Comparison of ENCODE assay signal across 7 cellular contexts in genomic region chr19:7494416-7495098, GRCh38. TPM values are rescaled to one million over a fixed set of nuclear protein-coding genes. Genes with fewer than 3 reads are reported as not detected.
DNase-seq lines count a peak whose midpoint lies in the region; ATAC-seq and TF ChIP-seq lines count a peak whose summit lies in the region.

No MANE protein-coding gene starts in this region.

- CTCF ChIA-PET in activated naive CD4-positive, alpha-beta T cell treated with anti-CD3 and anti-CD28 coated beads for 36 hours (lab: Charles Lee), result no interaction called here

- H3K36me3 ChIP-seq in WERI-Rb-1 (no peaks in the 10 kb centered on the region), transverse colon (no peaks in the 10 kb centered on the region)

- no peak for TF ChIP-seq EP300 in transverse colon (IDR thresholded peaks at IDR 0.05; ENCODE audit: low read depth)

- H3K27ac ChIP-seq in WERI-Rb-1 (no peak overlapping the region), transverse colon (peak overlapping the region; percentile 46 to 78 (median 68))

- peaks cover 9% of the 10 kb centered on the region for H3K4me1 Mint-ChIP-seq in activated naive CD4-positive, alpha-beta T cell treated with anti-CD3 and anti-CD28 coated beads for 36 hours (ENCODE audit: low read depth)

- TF ChIP-seq CTCF in WERI-Rb-1 (IDR thresholded peaks at IDR 0.05; ENCODE audit: low read depth, low read length) (no peak), fibroblast of villous mesenchyme (IDR thresholded peaks at IDR 0.05; ENCODE audit: insufficient read depth, low read depth, low read length) (peak; percentile 13), transverse colon (IDR thresholded peaks at IDR 0.05) (peak in 1 of 5 experiments; percentile 26)

- intact Hi-C loops in transverse colon (cut with DNase I; ENCODE audit: low total_unique reads), result no loop called here
- intact Hi-C loops in activated naive CD4-positive, alpha-beta T cell treated with anti-CD3 and anti-CD28 coated beads for 36 hours (cut with micrococcal nuclease), result no loop called here

- H3K4me3 Mint-ChIP-seq in activated naive CD4-positive, alpha-beta T cell treated with anti-CD3 and anti-CD28 coated beads for 36 hours, result no peak overlapping the region

- H3K36me3 Mint-ChIP-seq in activated naive CD4-positive, alpha-beta T cell treated with anti-CD3 and anti-CD28 coated beads for 36 hours (ENCODE audit: low read depth), result no peaks in the 10 kb centered on the region

- peaks cover 13% of the 10 kb centered on the region for H3K27me3 Mint-ChIP-seq in activated naive CD4-positive, alpha-beta T cell treated with anti-CD3 and anti-CD28 coated beads for 36 hours (ENCODE audit: low read depth)

- no peaks in the 10 kb centered on the region for H3K9me3 Mint-ChIP-seq in activated naive CD4-positive, alpha-beta T cell treated with anti-CD3 and anti-CD28 coated beads for 36 hours

- in situ Hi-C loops in transverse colon (cut with MboI; ENCODE audit: low pct_ligation_motif_present in 1 of 4, low pct_unique_long_range_greater_than_20kb in 1 of 4, low sequenced_read_pairs in 3 of 4), result no loop called here

- DNase-seq in WERI-Rb-1 (peak; percentile 30), fibroblast of villous mesenchyme (ENCODE audit: low read depth) (peak; percentile 70), myocyte (ENCODE audit: low read depth) (peak; percentile 40), transverse colon (no peak), COLO829 (ENCODE audit: low spot score) (no peak)
- DNase-seq in activated naive CD4-positive, alpha-beta T cell treated with anti-CD3 and anti-CD28 coated beads for 36 hours, result no peak

- no peak for ATAC-seq in HG03175 (IDR thresholded peaks at IDR 0.05; ENCODE audit: unreplicated experiment)

- peaks cover 3% of the 10 kb centered on the region for H3K27me3 ChIP-seq in WERI-Rb-1 (ENCODE audit: insufficient read depth, low read depth, severe bottlenecking)
- H3K27me3 ChIP-seq in transverse colon, result no peaks in the 10 kb centered on the region

- H3K4me3 ChIP-seq in WERI-Rb-1 (ENCODE audit: low read depth, low read length), result no peak overlapping the region
- H3K4me3 ChIP-seq in fibroblast of villous mesenchyme (ENCODE audit: low read depth, low read length), result no peak overlapping the region
- H3K4me3 ChIP-seq in transverse colon, result no peak overlapping the region

- no peaks in the 10 kb centered on the region for H3K9me3 ChIP-seq in WERI-Rb-1 (ENCODE audit: severe bottlenecking)
- H3K9me3 ChIP-seq in transverse colon, result no peaks in the 10 kb centered on the region

- H3K27ac Mint-ChIP-seq in activated naive CD4-positive, alpha-beta T cell treated with anti-CD3 and anti-CD28 coated beads for 36 hours, result no peak overlapping the region

- 46 to 73% methylated on average over 2 to 13 of the region's 13 CpGs for WGBS in transverse colon (ENCODE audit: low coverage in 1 of 2), 2 donors

- no peak for TF ChIP-seq POLR2A in transverse colon (IDR thresholded peaks at IDR 0.05)

- H3K4me1 ChIP-seq in transverse colon, result peaks cover 0 to 11% (median 0%) of the 10 kb centered on the region in 4 donors

RNA-seq across cellular contexts. Expression of gene PEX11G, which starts 5.7 kb away (rescaled TPM):
- total RNA-seq in fibroblast of villous mesenchyme (2.3 and 2.6 TPM in 2 replicates), myocyte (2.4 and 5.0 TPM in 2 replicates), transverse colon (10 to 100 TPM in 1 of 4 donors, 1 to 10 TPM in 3; 2.2 to 14.5 (median 8.9) TPM)
- polyA plus RNA-seq in myocyte (2012), result 5.4 TPM
- 1 to 10 TPM in 1 of 2 experiments, under 1 TPM in 1; 0.86 to 1.1 TPM for total RNA-seq in activated naive CD4-positive, alpha-beta T cell treated with anti-CD3 and anti-CD28 coated beads for 36 hours

RNA-seq across cellular contexts. Expression of gene ZNF358, which starts 21.3 kb away (rescaled TPM):
- 13.8 and 20.9 TPM in 2 replicates for total RNA-seq in fibroblast of villous mesenchyme
- 70.8 and 83.6 TPM in 2 replicates for total RNA-seq in myocyte
- polyA plus RNA-seq in myocyte (2012), result 77.5 TPM
- 10 to 100 TPM; 50.2 to 72.7 (median 69.1) TPM for total RNA-seq in transverse colon
- total RNA-seq in activated naive CD4-positive, alpha-beta T cell treated with anti-CD3 and anti-CD28 coated beads for 36 hours, result 1 to 10 TPM; 3.7 to 3.9 TPM

RNA-seq across cellular contexts. Expression of gene MCOLN1, which starts 27.9 kb away (rescaled TPM):
- total RNA-seq in fibroblast of villous mesenchyme, result 5.5 and 8.6 TPM in 2 replicates
- 9.2 and 10.7 TPM in 2 replicates for total RNA-seq in myocyte
- 42.0 TPM for polyA plus RNA-seq in myocyte (2012)
- 10 to 100 TPM; 14.7 to 93.1 (median 23.9) TPM for total RNA-seq in transverse colon
- 1 to 10 TPM; 4.2 to 5.2 TPM for total RNA-seq in activated naive CD4-positive, alpha-beta T cell treated with anti-CD3 and anti-CD28 coated beads for 36 hours

RNA-seq across cellular contexts. Expression of gene PNPLA6, which starts 41.0 kb away (rescaled TPM):
- total RNA-seq in fibroblast of villous mesenchyme (101 and 106 TPM in 2 replicates), myocyte (92.8 and 127 TPM in 2 replicates), transverse colon (100 to 1,000 TPM; 115 to 435 (median 147) TPM)
- 104 TPM for polyA plus RNA-seq in myocyte (2012)
- total RNA-seq in activated naive CD4-positive, alpha-beta T cell treated with anti-CD3 and anti-CD28 coated beads for 36 hours, result 10 to 100 TPM; 75.5 to 81.7 TPM

Comparison
In these comparisons a context has a peak if more than half of its experiments do, and no peak if none do; other contexts are left out.
1. DNase-seq: peak in WERI-Rb-1 (single experiment), fibroblast of villous mesenchyme (single experiment) and myocyte (single experiment); none in transverse colon (single experiment), activated naive CD4-positive, alpha-beta T cell treated with anti-CD3 and anti-CD28 coated beads for 36 hours (single experiment) and COLO829 (single experiment).